ENCODE assay signal across 11 cellular contexts in genomic region chr11:78562398-78562797, GRCh38. TPM values are rescaled to one million over a fixed set of nuclear protein-coding genes. Genes with fewer than 3 reads are reported as not detected.
DNase-seq lines count a peak whose midpoint lies in the region; ATAC-seq, FAIRE-seq and TF ChIP-seq lines count a peak whose summit lies in the region.
"Had no signal": no experiment of that assay in that cellular context is flagged by ENCODE, and none has a peak within 500 bp of the region (broad histone marks: within the 10 kb centered on the region; RNA-seq: fewer than 3 reads in every experiment).

No MANE protein-coding gene starts in this region.

- H3K27ac Mint-ChIP-seq in activated CD8-positive, alpha-beta T cell treated with anti-CD3 and anti-CD28 coated beads, Interleukin-2, amount 10 ng/mL, durations not matched to agents 7 days and 5 days: peak overlapping the region; percentile 43
- H3K27ac Mint-ChIP-seq: stimulated activated naive CD8-positive, alpha-beta T cell treated with anti-CD3 and anti-CD28 coated beads, Interleukin-15, Interleukin-2, amounts not matched to agents 100 ng/mL and 50 ng/mL, for 24 hours had no signal

- H3K36me3 ChIP-seq in heart left ventricle (peaks cover 0 to 37% (median 20%) of the 10 kb centered on the region in 9 donors), keratinocyte (ENCODE audit: control insufficient read depth in 2 of 2, extremely low read depth in 1 of 2, insufficient read depth in 2 of 2, low read length in 2 of 2) (peaks cover 8 to 10% of the 10 kb centered on the region in 2 experiments), vagina (no peaks in the 10 kb centered on the region)

- no peak for ATAC-seq in heart left ventricle
- no peak for ATAC-seq in Right ventricle myocardium superior (ENCODE audit: poor library complexity)
- ATAC-seq in activated CD8-positive, alpha-beta T cell treated with anti-CD3 and anti-CD28 coated beads, Interleukin-2, amount 10 ng/mL, durations not matched to agents 7 days and 5 days: no peak
- no peak for ATAC-seq in HG02840 (IDR thresholded peaks at IDR 0.05; ENCODE audit: low FRiP score, unreplicated experiment)
- ATAC-seq in GM18517 (IDR thresholded peaks at IDR 0.05; ENCODE audit: unreplicated experiment): no peak

- TF ChIP-seq CTCF in heart left ventricle (IDR thresholded peaks at IDR 0.05): no peak
- TF ChIP-seq CTCF in keratinocyte (optimal IDR thresholded peaks at IDR 0.05 in 1 of 3, IDR thresholded peaks at IDR 0.05 in 1 of 3, conservative IDR thresholded peaks at IDR 0.05 in 1 of 3; ENCODE audit: extremely low read depth in 1 of 3, insufficient read depth in 2 of 3, low read length in 3 of 3): no peak
- TF ChIP-seq CTCF in vagina (IDR thresholded peaks at IDR 0.05): no peak

- H3K9ac ChIP-seq in keratinocyte (ENCODE audit: control insufficient read depth, extremely low read depth, insufficient read depth, low read length): no peak overlapping the region
- H3K9ac ChIP-seq: parathyroid adenoma had no signal

- no peak for TF ChIP-seq POLR2A in heart left ventricle (IDR thresholded peaks at IDR 0.05)
- TF ChIP-seq POLR2A in vagina (IDR thresholded peaks at IDR 0.05): no peak

- WGBS in heart left ventricle, 4 donors: 43 to 63% (median 46%) methylated on average over 3 of the region's 3 CpGs

- peaks cover 2% of the 10 kb centered on the region for H4K20me1 ChIP-seq in keratinocyte (ENCODE audit: control insufficient read depth, extremely low read depth, insufficient read depth, low read length)

- CTCF ChIA-PET in activated CD8-positive, alpha-beta T cell treated with anti-CD3 and anti-CD28 coated beads, Interleukin-2, amount 10 ng/mL, durations not matched to agents 7 days and 5 days (lab: Charles Lee): interaction anchor here (0.9 kb wide), 1 partner anchor 146 kb away, joined by 4 read pairs; no protein-coding TSS in a partner anchor

- POLR2A ChIA-PET in activated CD8-positive, alpha-beta T cell treated with anti-CD3 and anti-CD28 coated beads, Interleukin-2, amount 10 ng/mL, durations not matched to agents 7 days and 5 days (lab: Charles Lee): no interaction called here

- DNase-seq in heart left ventricle: no peak
- no peak for DNase-seq in Right ventricle myocardium superior
- no peak for DNase-seq in activated CD8-positive, alpha-beta T cell treated with anti-CD3 and anti-CD28 coated beads, Interleukin-2, amount 10 ng/mL, durations not matched to agents 7 days and 5 days
- no peak for DNase-seq in keratinocyte (ENCODE audit: low read depth, low spot score)
- DNase-seq in vagina (ENCODE audit: extremely low spot score in 2 of 2): no peak
- no peak for DNase-seq in germinal center (ENCODE audit: low spot score)
- DNase-seq: activated CD8-positive, alpha-beta memory T cell treated with anti-CD3 and anti-CD28 coated beads, Interleukin-2, amount 50 U/mL, for 4 hours had no signal

- no peaks in the 10 kb centered on the region for H3K27me3 Mint-ChIP-seq in activated CD8-positive, alpha-beta T cell treated with anti-CD3 and anti-CD28 coated beads, Interleukin-2, amount 10 ng/mL, durations not matched to agents 7 days and 5 days (ENCODE audit: low read depth)
- H3K27me3 Mint-ChIP-seq: stimulated activated naive CD8-positive, alpha-beta T cell treated with anti-CD3 and anti-CD28 coated beads, Interleukin-15, Interleukin-2, amounts not matched to agents 100 ng/mL and 50 ng/mL, for 24 hours had no signal

- no peak overlapping the region for H3K4me3 Mint-ChIP-seq in activated CD8-positive, alpha-beta T cell treated with anti-CD3 and anti-CD28 coated beads, Interleukin-2, amount 10 ng/mL, durations not matched to agents 7 days and 5 days
- H3K4me3 Mint-ChIP-seq: stimulated activated naive CD8-positive, alpha-beta T cell treated with anti-CD3 and anti-CD28 coated beads, Interleukin-15, Interleukin-2, amounts not matched to agents 100 ng/mL and 50 ng/mL, for 24 hours had no signal

- no peak overlapping the region for H2AFZ ChIP-seq in keratinocyte (ENCODE audit: control insufficient read depth, low read length)
- H2AFZ ChIP-seq: parathyroid adenoma had no signal

- H3K9me3 Mint-ChIP-seq in activated CD8-positive, alpha-beta T cell treated with anti-CD3 and anti-CD28 coated beads, Interleukin-2, amount 10 ng/mL, durations not matched to agents 7 days and 5 days (ENCODE audit: insufficient read depth): no peaks in the 10 kb centered on the region
- H3K9me3 Mint-ChIP-seq: stimulated activated naive CD8-positive, alpha-beta T cell treated with anti-CD3 and anti-CD28 coated beads, Interleukin-15, Interleukin-2, amounts not matched to agents 100 ng/mL and 50 ng/mL, for 24 hours had no signal

- peaks cover 47% of the 10 kb centered on the region for H3K4me1 Mint-ChIP-seq in activated CD8-positive, alpha-beta T cell treated with anti-CD3 and anti-CD28 coated beads, Interleukin-2, amount 10 ng/mL, durations not matched to agents 7 days and 5 days (ENCODE audit: low read depth)

- no peaks in the 10 kb centered on the region for H3K27me3 ChIP-seq in heart left ventricle
- no peaks in the 10 kb centered on the region for H3K27me3 ChIP-seq in keratinocyte (ENCODE audit: control insufficient read depth, extremely low read depth, insufficient read depth, low read length)
- H3K27me3 ChIP-seq in vagina: no peaks in the 10 kb centered on the region

- dilution Hi-C loops in keratinocyte (cut with MboI; ENCODE audit: extremely low pct_ligation_motif_present, low sequenced_read_pairs): no loop called here

- H3K4me3 ChIP-seq in heart left ventricle (no peak overlapping the region), keratinocyte (ENCODE audit: control insufficient read depth in 2 of 3, extremely low read depth in 1 of 3, insufficient read depth in 2 of 3, low read depth in 1 of 3, low read length in 3 of 3) (no peak overlapping the region), vagina (no peak overlapping the region)

- H3K79me2 ChIP-seq in keratinocyte (ENCODE audit: control insufficient read depth, insufficient read depth, low read length): peaks cover 27% of the 10 kb centered on the region

- H3K27ac ChIP-seq in heart left ventricle: peak overlapping the region in 9 of 12 donors; percentile 17 to 79 (median 68)
- peak overlapping the region; percentile 37 for H3K27ac ChIP-seq in keratinocyte (ENCODE audit: control insufficient read depth, insufficient read depth, low read length)
- H3K27ac ChIP-seq in vagina: peak overlapping the region; percentile 73
- H3K27ac ChIP-seq: parathyroid adenoma had no signal

- H3K9me1 ChIP-seq in keratinocyte (ENCODE audit: control insufficient read depth, extremely low read depth, insufficient read depth, low read length): peaks cover 4% of the 10 kb centered on the region

- H3K9me3 ChIP-seq in heart left ventricle: no peaks in the 10 kb centered on the region
- H3K9me3 ChIP-seq in keratinocyte (ENCODE audit: control insufficient read depth, low read depth, low read length): no peaks in the 10 kb centered on the region
- H3K9me3 ChIP-seq in vagina: no peaks in the 10 kb centered on the region

- H3K36me3 Mint-ChIP-seq in activated CD8-positive, alpha-beta T cell treated with anti-CD3 and anti-CD28 coated beads, Interleukin-2, amount 10 ng/mL, durations not matched to agents 7 days and 5 days (ENCODE audit: low read depth): peaks cover 44% of the 10 kb centered on the region

- FAIRE-seq in keratinocyte (lab: Jason Lieb, UNC): no peak

- H3K4me1 ChIP-seq in heart left ventricle (peaks cover 0 to 46% (median 24%) of the 10 kb centered on the region in 12 donors), keratinocyte (ENCODE audit: control insufficient read depth, extremely low read depth, insufficient read depth, low read length) (peaks cover 26% of the 10 kb centered on the region), vagina (peaks cover 39% of the 10 kb centered on the region)
- H3K4me1 ChIP-seq: parathyroid adenoma had no signal

- intact Hi-C loops in heart left ventricle (cut with DNase I): loop anchor here (2.0 to 10.0 kb wide), 11 partner anchors 140 to 568 kb away; partner anchors contain the start of genes GAB2 (in 7 of the 10) and INTS4 (in 1 of the 10)
- intact Hi-C loops in Right ventricle myocardium superior (cut with DNase I): loop anchor here (10.0 kb wide), 2 partner anchors 148 to 408 kb away; partner anchors contain the start of gene GAB2
- intact Hi-C loops in vagina (cut with DNase I): loop anchor here (5.0 to 10.0 kb wide), 2 partner anchors 145 to 418 kb away; partner anchors contain the start of gene GAB2

- H3K4me2 ChIP-seq in keratinocyte (ENCODE audit: control insufficient read depth, extremely low read depth, insufficient read depth, low read depth, low read length): peak overlapping the region; percentile 33

RNA-seq across cellular contexts. Expression of gene NARS2, which starts 12.3 kb away (rescaled TPM):
- total RNA-seq in heart left ventricle (10 to 100 TPM in 8 of 9 donors, 1 to 10 TPM in 1; 9.9 to 18.1 (median 15.5) TPM), Right ventricle myocardium superior (17.6 TPM), vagina (13.5 TPM)
- polyA plus RNA-seq in heart left ventricle (10 to 100 TPM; 16.2 to 23.2 TPM), keratinocyte (15.1 to 28.8 TPM (median 17.7 TPM) in 3 replicates)
- 10 to 100 TPM; 14.8 to 18.5 TPM for total RNA-seq in activated CD8-positive, alpha-beta T cell treated with anti-CD3 and anti-CD28 coated beads, Interleukin-2, amount 10 ng/mL, durations not matched to agents 7 days and 5 days
- 18.4 TPM for polyA plus RNA-seq in keratinocyte (2011; ENCODE audit: low read depth)
- polyA plus RNA-seq in keratinocyte (2011; cell fraction: cytosol; rRNA removed): 11.7 and 21.2 TPM in 2 replicates
- polyA plus RNA-seq in keratinocyte (2011; cell fraction: nucleus; rRNA removed): 13.3 and 17.2 TPM in 2 replicates
- polyA plus RNA-seq in keratinocyte (2012; ENCODE audit: low replicate concordance): 14.8 and 19.3 TPM in 2 replicates
- 5.3 to 13.3 TPM (median 9.3 TPM) in 3 replicates for polyA minus RNA-seq in keratinocyte
- 8.8 TPM for polyA minus RNA-seq in keratinocyte (2011; cell fraction: cytosol; rRNA and poly(A)+ RNA removed)
- 12.1 and 24.1 TPM in 2 replicates for polyA minus RNA-seq in keratinocyte (2011; cell fraction: nucleus; rRNA and poly(A)+ RNA removed)
